Comparison of ENCODE assay signal across 25 cellular contexts in the genomic region with DNA sequence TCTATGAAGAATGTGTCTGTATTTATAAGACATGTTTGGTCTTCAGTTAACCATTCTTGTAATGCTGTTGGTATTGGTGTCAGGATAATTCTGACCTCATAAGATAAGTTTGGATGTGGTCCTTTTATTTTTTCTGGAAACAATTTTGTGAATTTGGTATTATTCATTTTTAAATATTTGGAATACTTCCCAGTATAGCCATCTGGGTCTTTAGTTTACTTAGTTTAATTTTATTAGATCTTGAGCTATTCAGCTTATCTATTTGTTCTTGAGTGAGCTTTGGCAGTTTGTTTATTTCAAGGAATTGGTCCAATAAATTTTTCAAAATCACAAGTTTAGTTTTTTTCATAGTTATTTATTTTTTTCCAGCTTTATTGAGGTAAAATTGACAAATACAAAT.
DNase-seq lines count a peak whose midpoint lies in the region; ATAC-seq, FAIRE-seq and TF ChIP-seq lines count a peak whose summit lies in the region.
"Had no signal": no experiment of that assay in that cellular context is flagged by ENCODE, and none has a peak within 500 bp of the region (broad histone marks: within the 10 kb centered on the region; RNA-seq: fewer than 3 reads in every experiment).

No MANE protein-coding gene starts in this region.

- no peak overlapping the region for H3K27ac Mint-ChIP-seq in astrocyte (ENCODE audit: unreplicated experiment)
- H3K27ac Mint-ChIP-seq: CD14-positive monocyte; CD4-positive, alpha-beta memory T cell; CD8-positive, alpha-beta memory T cell had no signal

- H3K4me1 Mint-ChIP-seq in astrocyte (ENCODE audit: low read depth, unreplicated experiment), result no peaks in the 10 kb centered on the region
- H3K4me1 Mint-ChIP-seq: CD14-positive monocyte; CD4-positive, alpha-beta memory T cell; CD4-positive, CD25-positive, alpha-beta regulatory T cell; CD8-positive, alpha-beta memory T cell had no signal

- H3K79me2 ChIP-seq in astrocyte (ENCODE audit: insufficient read depth, low read length), result no peaks in the 10 kb centered on the region

- peaks cover 7% of the 10 kb centered on the region for H3K9me3 Mint-ChIP-seq in astrocyte (ENCODE audit: unreplicated experiment)

- H3K27me3 ChIP-seq in astrocyte (ENCODE audit: insufficient read depth, low read length) (no peaks in the 10 kb centered on the region), pancreas (no peaks in the 10 kb centered on the region)
- H3K27me3 ChIP-seq: BE2C, BLaER1 had no signal

- no peaks in the 10 kb centered on the region for H4K20me1 ChIP-seq in astrocyte (ENCODE audit: insufficient read depth, low read length)
- H4K20me1 ChIP-seq: BLaER1 had no signal

- no peak for ATAC-seq in pancreas
- no peak for ATAC-seq in HG03135 (IDR thresholded peaks at IDR 0.05; ENCODE audit: unreplicated experiment)
- no peak for ATAC-seq in HG03139 (IDR thresholded peaks at IDR 0.05; ENCODE audit: unreplicated experiment)
- ATAC-seq: GM12878 had no signal

- H3K4me1 ChIP-seq in astrocyte (ENCODE audit: insufficient read depth, low read length) (no peaks in the 10 kb centered on the region), pancreas (no peaks in the 10 kb centered on the region)
- H3K4me1 ChIP-seq: BE2C, BLaER1 had no signal

- intact Hi-C loops in pancreas (cut with DNase I), result no loop called here

- H3K4me3 Mint-ChIP-seq in astrocyte (ENCODE audit: unreplicated experiment), result no peak overlapping the region
- H3K4me3 Mint-ChIP-seq: CD14-positive monocyte; CD4-positive, alpha-beta memory T cell; CD4-positive, CD25-positive, alpha-beta regulatory T cell; CD8-positive, alpha-beta memory T cell had no signal

- DNase-seq in NCI-H446 treated with DMSO at 0.1 percent for 48 hours (lab: John Stamatoyannopoulos, UW) (peak; percentile 7), astrocyte (ENCODE audit: low read depth) (peak; percentile 2), pancreas (no peak)
- DNase-seq: 8988T; ACHN; BE2C; C1 segment of cervical spinal cord; CD4-positive, alpha-beta memory T cell; CD4-positive, CD25-positive, alpha-beta regulatory T cell; CD8-positive, alpha-beta memory T cell; COR-L47; DMS 273 treated with DMSO at 0.1 percent for 48 hours; DMS153; DMS53; DMS79; DND-41; EL; GDM1 had no signal

- H3K27ac ChIP-seq in astrocyte (ENCODE audit: low read depth, low read length) (no peak overlapping the region), pancreas (no peak overlapping the region)
- H3K27ac ChIP-seq: BLaER1 had no signal

- H3K4me3 ChIP-seq in astrocyte (ENCODE audit: insufficient read depth, low read depth, low read length) (no peak overlapping the region), pancreas (no peak overlapping the region)
- H3K4me3 ChIP-seq: BLaER1, GM12878 had no signal

- H3K36me3 ChIP-seq in astrocyte (ENCODE audit: insufficient read depth, low read length), result no peaks in the 10 kb centered on the region
- H3K36me3 ChIP-seq in pancreas, result no peaks in the 10 kb centered on the region
- H3K36me3 ChIP-seq: BE2C, BLaER1 had no signal

- FAIRE-seq in astrocyte (lab: Jason Lieb, UNC), result no peak
- FAIRE-seq in pancreas (lab: Jason Lieb, UNC), result peak; percentile 9
- FAIRE-seq: GM12878, GM12892, GM18507 had no signal

- no peak overlapping the region for H3K4me2 ChIP-seq in astrocyte (ENCODE audit: low read length)
- H3K4me2 ChIP-seq: BLaER1 had no signal

- peaks cover 1% of the 10 kb centered on the region for H3K9me3 ChIP-seq in astrocyte (ENCODE audit: insufficient read depth, low read depth, low read length)
- no peaks in the 10 kb centered on the region for H3K9me3 ChIP-seq in pancreas
- H3K9me3 ChIP-seq: BLaER1 had no signal

- H3K36me3 Mint-ChIP-seq in astrocyte (ENCODE audit: low read depth, unreplicated experiment), result peaks cover 4% of the 10 kb centered on the region
- H3K36me3 Mint-ChIP-seq: CD14-positive monocyte; CD4-positive, alpha-beta memory T cell; CD4-positive, CD25-positive, alpha-beta regulatory T cell; CD8-positive, alpha-beta memory T cell had no signal

- TF ChIP-seq CTCF in astrocyte (IDR thresholded peaks at IDR 0.05; ENCODE audit: insufficient read depth, low read depth, low read length) (no peak), pancreas (IDR thresholded peaks at IDR 0.05) (no peak)

- H3K9ac ChIP-seq in astrocyte (ENCODE audit: low read length), result no peak overlapping the region
- H3K9ac ChIP-seq: BLaER1 had no signal

- H2AFZ ChIP-seq in astrocyte (ENCODE audit: low read depth, low read length), result no peak overlapping the region

- H3K27me3 Mint-ChIP-seq in astrocyte (ENCODE audit: low read depth, unreplicated experiment), result no peaks in the 10 kb centered on the region
- H3K27me3 Mint-ChIP-seq: CD4-positive, alpha-beta memory T cell; CD4-positive, CD25-positive, alpha-beta regulatory T cell had no signal

Comparison
In these comparisons a context has a peak if more than half of its experiments do, and no peak if none do; other contexts are left out.
1. DNase-seq: peak in NCI-H446 treated with DMSO at 0.1 percent for 48 hours (single experiment) and astrocyte (single experiment); none in pancreas (0 of 6).